20 cellular contexts compared by ENCODE assay signal in the genomic region with DNA sequence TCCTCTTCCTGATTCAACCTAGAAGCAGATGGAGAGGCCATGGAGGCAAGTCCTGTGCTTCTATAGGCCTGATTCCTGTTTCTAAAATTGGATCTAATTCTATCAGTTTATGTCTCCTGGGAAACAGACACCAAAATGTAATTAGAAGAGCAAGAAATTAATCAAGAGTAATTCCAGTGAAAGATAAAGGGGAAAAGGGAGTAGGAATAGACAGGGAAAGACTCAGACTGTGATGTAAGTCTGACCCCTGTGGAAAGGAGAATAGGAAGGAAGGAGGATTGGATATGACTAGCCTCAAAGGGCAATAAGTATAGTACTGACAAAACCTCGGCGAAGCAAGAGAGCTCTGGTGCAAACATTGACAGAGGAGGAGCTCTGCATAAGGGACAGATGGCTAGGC. TPM values are rescaled to one million over a fixed set of nuclear protein-coding genes. Genes with fewer than 3 reads are reported as not detected.
DNase-seq lines count a peak whose midpoint lies in the region; ATAC-seq and FAIRE-seq lines count a peak whose summit lies in the region.
"Had no signal": no experiment of that assay in that cellular context is flagged by ENCODE, and none has a peak within 500 bp of the region (broad histone marks: within the 10 kb centered on the region; RNA-seq: fewer than 3 reads in every experiment).

No MANE protein-coding gene starts in this region.

- DNase-seq in NCI-H2171 treated with DMSO at 0.1 percent for 48 hours (lab: John Stamatoyannopoulos, UW) (peak; percentile 31), NCI-H2171 (lab: John Stamatoyannopoulos, UW) (no peak), NCI-H1694 (lab: John Stamatoyannopoulos, UW) (peak; percentile 40), SK-N-DZ (ENCODE audit: low spot score) (peak; percentile 94), SKM-1 treated with dmso at 0.1 percent for 144 hours (lab: John Stamatoyannopoulos, UW; ENCODE audit: unreplicated experiment) (no peak)
- DNase-seq: C1 segment of cervical spinal cord; Caco-2; CD4-positive, CD25-positive, alpha-beta regulatory T cell; CD8-positive, alpha-beta memory T cell; GDM1; H9; KBM-7 had no signal

- no peak for ATAC-seq in GM18909 (IDR thresholded peaks at IDR 0.05; ENCODE audit: poor library complexity, unreplicated experiment)
- ATAC-seq in HG03520 (IDR thresholded peaks at IDR 0.05; ENCODE audit: unreplicated experiment) = no peak
- ATAC-seq: HepG2 had no signal

- FAIRE-seq in islet of Langerhans (lab: Jason Lieb, UNC) = peak; percentile 38
- FAIRE-seq: D721Med, GM12892, GM18507, H1, HepG2 had no signal

RNA-seq across cellular contexts. Expression of a gene that starts 34.0 kb away (rescaled TPM):
- polyA plus RNA-seq in SK-N-DZ (2014; cell fraction: cytosol; rRNA removed) = 8.2 and 9.3 TPM in 2 replicates
- polyA plus RNA-seq in SK-N-DZ (2014; cell fraction: nucleus; rRNA removed) = 8.1 and 8.7 TPM in 2 replicates

Comparison
In these comparisons a context has a peak if more than half of its experiments do, and no peak if none do; other contexts are left out.
1. DNase-seq: peak in NCI-H2171 treated with DMSO at 0.1 percent for 48 hours (single experiment), NCI-H1694 (single experiment) and SK-N-DZ (single experiment); none in NCI-H2171 (single experiment) and SKM-1 treated with dmso at 0.1 percent for 144 hours (single experiment).